Comparison of ENCODE assay signal across 1 cellular context in genomic region chr12:57611116-57611809, GRCh38.
TF ChIP-seq lines count a peak whose summit lies in the region.

ARHGEF25 (plus strand) TSS chr12:57611435; CDS start chr12:57611895, 460 bp downstream.

TF ChIP-seq in HepG2, 621 proteins besides CTCF, POLR2A, EP300 and RAD21 (continued from another document and continues in another):
- TF ChIP-seq SMAD1 (CRISPR knock-in tag; IDR thresholded peaks at IDR 0.05; ENCODE audit: borderline replicate concordance, low read depth) (0 out of 2 replicates have a peak, but pooled peaks have one; percentile 45), SIN3A (IDR thresholded peaks at IDR 0.05; ENCODE audit: borderline replicate concordance, low read depth, low read length) (no peak), ZFX (CRISPR knock-in tag; IDR thresholded peaks at IDR 0.05; ENCODE audit: low read depth) (peak; percentile 88), JUN (CRISPR knock-in tag; IDR thresholded peaks at IDR 0.05) (no peak), MED13 (CRISPR knock-in tag; IDR thresholded peaks at IDR 0.05) (0 out of 2 replicates have a peak, but pooled peaks have one; percentile 19), ZNF800 (CRISPR knock-in tag; IDR thresholded peaks at IDR 0.05) (0 out of 2 replicates have a peak, but pooled peaks have one; percentile 29), BCL3 (CRISPR knock-in tag; IDR thresholded peaks at IDR 0.05) (0 out of 2 replicates have a peak, but pooled peaks have one; percentile 24), BRD4 (CRISPR knock-in tag; IDR thresholded peaks at IDR 0.05) (peak; percentile 64; the same call in 1 of the 2 replicates), ZNF792 (CRISPR knock-in tag; IDR thresholded peaks at IDR 0.05) (0 out of 2 replicates have a peak, but pooled peaks have one; percentile 52), ZSCAN21 (CRISPR knock-in tag; IDR thresholded peaks at IDR 0.05; ENCODE audit: borderline replicate concordance) (peak; percentile 39), BCL6 (CRISPR knock-in tag; IDR thresholded peaks at IDR 0.05) (peak; percentile 36; the same call in 1 of the 2 replicates), ZNF710 (CRISPR knock-in tag; IDR thresholded peaks at IDR 0.05; ENCODE audit: borderline replicate concordance) (no peak), PPARG (CRISPR knock-in tag; conservative IDR thresholded peaks at IDR 0.05) (no peak), ZNF333 (CRISPR knock-in tag; IDR thresholded peaks at IDR 0.05; ENCODE audit: borderline replicate concordance) (no peak), ZNF782 (CRISPR knock-in tag; IDR thresholded peaks at IDR 0.05; ENCODE audit: borderline replicate concordance) (no peak), ZNF350 (CRISPR knock-in tag; IDR thresholded peaks at IDR 0.05; ENCODE audit: borderline replicate concordance, low read depth) (peak; percentile 37; the same call in 1 of the 2 replicates), NR3C1 (CRISPR knock-in tag; IDR thresholded peaks at IDR 0.05) (no peak), ZNF773 (CRISPR knock-in tag; IDR thresholded peaks at IDR 0.05; ENCODE audit: borderline replicate concordance) (peak; percentile 72; the same call in 1 of the 2 replicates), SOX5 (CRISPR knock-in tag; IDR thresholded peaks at IDR 0.05; ENCODE audit: borderline replicate concordance) (peak; percentile 27; the same call in 1 of the 2 replicates), SIX1 (CRISPR knock-in tag; IDR thresholded peaks at IDR 0.05; ENCODE audit: borderline replicate concordance) (no peak), ZBTB43 (CRISPR knock-in tag; conservative IDR thresholded peaks at IDR 0.05) (peak; percentile 68; the same call in 1 of the 2 replicates), ARID4A (CRISPR knock-in tag; IDR thresholded peaks at IDR 0.05; ENCODE audit: borderline replicate concordance) (peak; percentile 80; the same call in 1 of the 2 replicates), KAT8 (CRISPR knock-in tag; IDR thresholded peaks at IDR 0.05) (peak; percentile 79), GATA4 (IDR thresholded peaks at IDR 0.05; ENCODE audit: borderline replicate concordance, low read depth) (peak; percentile 52; the same call in 1 of the 2 replicates), TAF15 (IDR thresholded peaks at IDR 0.05; ENCODE audit: low read depth, low read length, poor library complexity, severe bottlenecking) (no peak), FOXC1 (CRISPR knock-in tag; IDR thresholded peaks at IDR 0.05; ENCODE audit: borderline replicate concordance) (0 out of 2 replicates have a peak, but pooled peaks have one; percentile 18), ZNF558 (CRISPR knock-in tag; IDR thresholded peaks at IDR 0.05; ENCODE audit: borderline replicate concordance) (peak; percentile 44; the same call in 1 of the 2 replicates), FOXP4 (CRISPR knock-in tag; IDR thresholded peaks at IDR 0.05) (0 out of 2 replicates have a peak, but pooled peaks have one; percentile 27), ZNF749 (CRISPR knock-in tag; IDR thresholded peaks at IDR 0.05; ENCODE audit: borderline replicate concordance) (no peak), ASH2L (IDR thresholded peaks at IDR 0.05; ENCODE audit: insufficient read length, low read depth, low read length) (peak; percentile 39), ZFP1 (CRISPR knock-in tag; IDR thresholded peaks at IDR 0.05) (no peak), SP140L (CRISPR knock-in tag; IDR thresholded peaks at IDR 0.05; ENCODE audit: borderline replicate concordance) (no peak), BATF2 (CRISPR knock-in tag; IDR thresholded peaks at IDR 0.05) (no peak), THAP7 (CRISPR knock-in tag; IDR thresholded peaks at IDR 0.05) (no peak; the same call in 1 of the 2 replicates), ZNF501 (CRISPR knock-in tag; IDR thresholded peaks at IDR 0.05) (no peak), KMT2A (CRISPR knock-in tag; IDR thresholded peaks at IDR 0.05) (peak; percentile 50; the same call in 1 of the 2 replicates), ZNF614 (CRISPR knock-in tag; IDR thresholded peaks at IDR 0.05; ENCODE audit: borderline replicate concordance) (peak; percentile 28; the same call in 1 of the 2 replicates), ZNF577 (CRISPR knock-in tag; IDR thresholded peaks at IDR 0.05; ENCODE audit: borderline replicate concordance, low read depth) (no peak), ZNF564 (CRISPR knock-in tag; IDR thresholded peaks at IDR 0.05) (no peak), BHLHE40 (IDR thresholded peaks at IDR 0.05; ENCODE audit: low read length) (no peak), ZNF768 (CRISPR knock-in tag; IDR thresholded peaks at IDR 0.05) (peak; percentile 59; the same call in 1 of the 2 replicates), NONO (IDR thresholded peaks at IDR 0.05) (no peak), NONO (CRISPR knock-in tag; conservative IDR thresholded peaks at IDR 0.05) (0 out of 2 replicates have a peak, but pooled peaks have one; percentile 10), IKZF1 (IDR thresholded peaks at IDR 0.05) (no peak), TEF (CRISPR knock-in tag; IDR thresholded peaks at IDR 0.05) (no peak), AKAP8 (CRISPR knock-in tag; IDR thresholded peaks at IDR 0.05) (0 out of 2 replicates have a peak, but pooled peaks have one; percentile 44), ZNF136 (CRISPR knock-in tag; IDR thresholded peaks at IDR 0.05; ENCODE audit: low read depth) (0 out of 2 replicates have a peak, but pooled peaks have one; percentile 32), POLR2AphosphoS2 (IDR thresholded peaks at IDR 0.05; ENCODE audit: low read depth, low read length) (no peak)
